In the genomic region with DNA sequence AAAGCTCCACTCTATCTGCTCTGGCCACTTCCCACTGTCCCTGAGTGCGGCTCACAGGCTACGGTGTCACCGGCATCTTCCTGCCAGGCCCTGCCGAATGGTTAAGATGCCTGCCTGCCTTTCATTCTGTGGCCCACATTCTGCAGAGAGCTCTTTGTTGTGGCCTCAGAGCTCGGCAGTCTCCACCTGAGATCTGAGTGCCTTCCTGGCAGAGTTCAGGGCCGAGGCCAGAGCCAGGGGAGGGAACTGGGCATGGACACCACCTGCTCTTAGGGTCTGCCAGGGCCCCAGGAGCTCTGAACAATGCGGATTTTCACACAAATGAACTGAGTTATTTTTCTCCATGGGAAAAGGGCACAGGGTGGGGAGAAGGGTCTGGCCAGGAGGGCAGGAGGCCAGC, we compare ENCODE assay signal across 1 cellular context.
TF ChIP-seq lines count a peak whose summit lies in the region.

No MANE protein-coding gene starts in this region.

TF ChIP-seq in GM23338, 12 proteins besides CTCF, POLR2A, EP300 and RAD21 (continued from another document):
- TF ChIP-seq, protein P1, sequence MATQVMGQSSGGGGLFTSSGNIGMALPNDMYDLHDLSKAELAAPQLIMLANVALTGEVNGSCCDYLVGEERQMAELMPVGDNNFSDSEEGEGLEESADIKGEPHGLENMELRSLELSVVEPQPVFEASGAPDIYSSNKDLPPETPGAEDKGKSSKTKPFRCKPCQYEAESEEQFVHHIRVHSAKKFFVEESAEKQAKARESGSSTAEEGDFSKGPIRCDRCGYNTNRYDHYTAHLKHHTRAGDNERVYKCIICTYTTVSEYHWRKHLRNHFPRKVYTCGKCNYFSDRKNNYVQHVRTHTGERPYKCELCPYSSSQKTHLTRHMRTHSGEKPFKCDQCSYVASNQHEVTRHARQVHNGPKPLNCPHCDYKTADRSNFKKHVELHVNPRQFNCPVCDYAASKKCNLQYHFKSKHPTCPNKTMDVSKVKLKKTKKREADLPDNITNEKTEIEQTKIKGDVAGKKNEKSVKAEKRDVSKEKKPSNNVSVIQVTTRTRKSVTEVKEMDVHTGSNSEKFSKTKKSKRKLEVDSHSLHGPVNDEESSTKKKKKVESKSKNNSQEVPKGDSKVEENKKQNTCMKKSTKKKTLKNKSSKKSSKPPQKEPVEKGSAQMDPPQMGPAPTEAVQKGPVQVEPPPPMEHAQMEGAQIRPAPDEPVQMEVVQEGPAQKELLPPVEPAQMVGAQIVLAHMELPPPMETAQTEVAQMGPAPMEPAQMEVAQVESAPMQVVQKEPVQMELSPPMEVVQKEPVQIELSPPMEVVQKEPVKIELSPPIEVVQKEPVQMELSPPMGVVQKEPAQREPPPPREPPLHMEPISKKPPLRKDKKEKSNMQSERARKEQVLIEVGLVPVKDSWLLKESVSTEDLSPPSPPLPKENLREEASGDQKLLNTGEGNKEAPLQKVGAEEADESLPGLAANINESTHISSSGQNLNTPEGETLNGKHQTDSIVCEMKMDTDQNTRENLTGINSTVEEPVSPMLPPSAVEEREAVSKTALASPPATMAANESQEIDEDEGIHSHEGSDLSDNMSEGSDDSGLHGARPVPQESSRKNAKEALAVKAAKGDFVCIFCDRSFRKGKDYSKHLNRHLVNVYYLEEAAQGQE (IDR thresholded peaks at IDR 0.05; ENCODE audit: unreplicated experiment) = no peak
- TF ChIP-seq ZNF114 (CRISPR knock-in tag; IDR thresholded peaks at IDR 0.05) = no peak
- TF ChIP-seq, protein P2, sequence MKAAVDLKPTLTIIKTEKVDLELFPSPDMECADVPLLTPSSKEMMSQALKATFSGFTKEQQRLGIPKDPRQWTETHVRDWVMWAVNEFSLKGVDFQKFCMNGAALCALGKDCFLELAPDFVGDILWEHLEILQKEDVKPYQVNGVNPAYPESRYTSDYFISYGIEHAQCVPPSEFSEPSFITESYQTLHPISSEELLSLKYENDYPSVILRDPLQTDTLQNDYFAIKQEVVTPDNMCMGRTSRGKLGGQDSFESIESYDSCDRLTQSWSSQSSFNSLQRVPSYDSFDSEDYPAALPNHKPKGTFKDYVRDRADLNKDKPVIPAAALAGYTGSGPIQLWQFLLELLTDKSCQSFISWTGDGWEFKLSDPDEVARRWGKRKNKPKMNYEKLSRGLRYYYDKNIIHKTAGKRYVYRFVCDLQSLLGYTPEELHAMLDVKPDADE (IDR thresholded peaks at IDR 0.05) = no peak
- no peak for TF ChIP-seq ZNF462 (CRISPR knock-in tag; IDR thresholded peaks at IDR 0.05)
- TF ChIP-seq EZH2 (IDR thresholded peaks at IDR 0.05; ENCODE audit: low read depth, unreplicated experiment) = no peak
